In the genomic region with DNA sequence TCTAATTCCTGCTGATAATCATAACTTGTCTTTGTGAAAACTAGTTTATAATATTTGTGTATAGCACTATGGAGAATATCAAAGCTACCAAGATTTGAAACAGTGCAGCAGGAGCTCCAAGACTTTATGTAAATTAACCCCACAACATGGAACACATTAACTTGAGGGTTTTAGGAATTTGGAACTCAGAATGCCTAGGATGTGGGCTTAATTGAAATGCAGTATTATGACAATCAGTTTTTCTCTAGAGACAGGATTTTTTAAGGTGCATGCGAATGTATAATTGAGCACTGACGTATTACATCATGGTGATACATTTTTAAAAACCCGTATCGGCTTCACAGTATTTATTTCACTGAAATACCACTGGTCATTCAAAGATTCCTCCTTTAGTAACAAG, we compare ENCODE assay signal across 14 cellular contexts.
DNase-seq lines count a peak whose midpoint lies in the region; ATAC-seq, FAIRE-seq and TF ChIP-seq lines count a peak whose summit lies in the region.
"Had no signal": no experiment of that assay in that cellular context is flagged by ENCODE, and none has a peak within 500 bp of the region (broad histone marks: within the 10 kb centered on the region; RNA-seq: fewer than 3 reads in every experiment).

No MANE protein-coding gene starts in this region.

- TF ChIP-seq CTCF in AG09319 (IDR thresholded peaks at IDR 0.05; ENCODE audit: low read depth, low read length) (no peak), astrocyte (IDR thresholded peaks at IDR 0.05; ENCODE audit: insufficient read depth, low read depth, low read length) (no peak)

- no peak for ATAC-seq in activated naive CD8-positive, alpha-beta T cell treated with anti-CD3 and anti-CD28 coated beads, Interleukin-2, amount 50 U/mL, for 24 hours
- ATAC-seq in left ventricle myocardium superior = no peak
- ATAC-seq in HG03342 (IDR thresholded peaks at IDR 0.05; ENCODE audit: unreplicated experiment) = no peak
- ATAC-seq: HCT116 had no signal

- no peaks in the 10 kb centered on the region for H3K36me3 ChIP-seq in astrocyte (ENCODE audit: insufficient read depth, low read length)
- H3K36me3 ChIP-seq: BLaER1 had no signal

- no peak overlapping the region for H2AFZ ChIP-seq in astrocyte (ENCODE audit: low read depth, low read length)

- no peaks in the 10 kb centered on the region for H3K36me3 Mint-ChIP-seq in astrocyte (ENCODE audit: low read depth, unreplicated experiment)
- H3K36me3 Mint-ChIP-seq in activated naive CD8-positive, alpha-beta T cell treated with anti-CD3 and anti-CD28 coated beads, Interleukin-2, amount 50 U/mL, for 24 hours (ENCODE audit: low read depth) = no peaks in the 10 kb centered on the region
- H3K36me3 Mint-ChIP-seq: CD8-positive, alpha-beta memory T cell; IgD-negative memory B cell had no signal

- FAIRE-seq in astrocyte (lab: Jason Lieb, UNC) = no peak

- no peaks in the 10 kb centered on the region for H3K4me1 Mint-ChIP-seq in astrocyte (ENCODE audit: low read depth, unreplicated experiment)
- H3K4me1 Mint-ChIP-seq in activated naive CD8-positive, alpha-beta T cell treated with anti-CD3 and anti-CD28 coated beads, Interleukin-2, amount 50 U/mL, for 24 hours = no peaks in the 10 kb centered on the region
- H3K4me1 Mint-ChIP-seq: CD8-positive, alpha-beta memory T cell; IgD-negative memory B cell had no signal

- no peaks in the 10 kb centered on the region for H3K27me3 Mint-ChIP-seq in astrocyte (ENCODE audit: low read depth, unreplicated experiment)
- H3K27me3 Mint-ChIP-seq in activated naive CD8-positive, alpha-beta T cell treated with anti-CD3 and anti-CD28 coated beads, Interleukin-2, amount 50 U/mL, for 24 hours = no peaks in the 10 kb centered on the region
- H3K27me3 Mint-ChIP-seq: CD8-positive, alpha-beta memory T cell; IgD-negative memory B cell had no signal

- intact Hi-C loops in left ventricle myocardium superior (cut with micrococcal nuclease) = no loop called here

- no peak overlapping the region for H3K4me3 Mint-ChIP-seq in astrocyte (ENCODE audit: unreplicated experiment)
- no peak overlapping the region for H3K4me3 Mint-ChIP-seq in activated naive CD8-positive, alpha-beta T cell treated with anti-CD3 and anti-CD28 coated beads, Interleukin-2, amount 50 U/mL, for 24 hours
- H3K4me3 Mint-ChIP-seq: CD8-positive, alpha-beta memory T cell; IgD-negative memory B cell had no signal

- H4K20me1 ChIP-seq in astrocyte (ENCODE audit: insufficient read depth, low read length) = no peaks in the 10 kb centered on the region
- H4K20me1 ChIP-seq: BLaER1 had no signal

- no peaks in the 10 kb centered on the region for H3K9me3 ChIP-seq in astrocyte (ENCODE audit: insufficient read depth, low read depth, low read length)
- H3K9me3 ChIP-seq: BLaER1, Caco-2 had no signal

- H3K27me3 ChIP-seq in astrocyte (ENCODE audit: insufficient read depth, low read length) = no peaks in the 10 kb centered on the region
- H3K27me3 ChIP-seq: BLaER1 had no signal

- H3K9ac ChIP-seq in astrocyte (ENCODE audit: low read length) = no peak overlapping the region
- H3K9ac ChIP-seq: BLaER1 had no signal

- no peaks in the 10 kb centered on the region for H3K4me1 ChIP-seq in astrocyte (ENCODE audit: insufficient read depth, low read length)
- H3K4me1 ChIP-seq: BLaER1, Caco-2 had no signal

- DNase-seq in AG09319 (ENCODE audit: extremely low read depth, low read depth) = peak; percentile 1
- DNase-seq in GM04504 (ENCODE audit: low read depth) = peak; percentile 25
- DNase-seq in astrocyte (ENCODE audit: low read depth) = peak; percentile 5
- DNase-seq in fibroblast of peridontal ligament (ENCODE audit: extremely low read depth) = peak; percentile 21
- no peak for DNase-seq in activated naive CD8-positive, alpha-beta T cell treated with anti-CD3 and anti-CD28 coated beads, Interleukin-2, amount 50 U/mL, for 24 hours
- DNase-seq in left ventricle myocardium superior = no peak
- DNase-seq: Caco-2; CD8-positive, alpha-beta memory T cell; DND-41; GDM1 had no signal

- no peak overlapping the region for H3K27ac ChIP-seq in astrocyte (ENCODE audit: low read depth, low read length)
- H3K27ac ChIP-seq: BLaER1 had no signal

- H3K4me3 ChIP-seq in astrocyte (ENCODE audit: insufficient read depth, low read depth, low read length) = no peak overlapping the region
- H3K4me3 ChIP-seq: BLaER1 had no signal

- no peak overlapping the region for H3K4me2 ChIP-seq in astrocyte (ENCODE audit: low read length)
- H3K4me2 ChIP-seq: BLaER1 had no signal

- no peaks in the 10 kb centered on the region for H3K79me2 ChIP-seq in astrocyte (ENCODE audit: insufficient read depth, low read length)

- no peaks in the 10 kb centered on the region for H3K9me3 Mint-ChIP-seq in astrocyte (ENCODE audit: unreplicated experiment)
- H3K9me3 Mint-ChIP-seq in activated naive CD8-positive, alpha-beta T cell treated with anti-CD3 and anti-CD28 coated beads, Interleukin-2, amount 50 U/mL, for 24 hours = no peaks in the 10 kb centered on the region

- no peak overlapping the region for H3K27ac Mint-ChIP-seq in astrocyte (ENCODE audit: unreplicated experiment)
- H3K27ac Mint-ChIP-seq in activated naive CD8-positive, alpha-beta T cell treated with anti-CD3 and anti-CD28 coated beads, Interleukin-2, amount 50 U/mL, for 24 hours = no peak overlapping the region
- H3K27ac Mint-ChIP-seq: CD8-positive, alpha-beta memory T cell; IgD-negative memory B cell had no signal

Comparison
In these comparisons a context has a peak if more than half of its experiments do, and no peak if none do; other contexts are left out.
1. DNase-seq: peak in AG09319 (single experiment), GM04504 (single experiment), astrocyte (single experiment) and fibroblast of peridontal ligament (single experiment); none in activated naive CD8-positive, alpha-beta T cell treated with anti-CD3 and anti-CD28 coated beads, Interleukin-2, amount 50 U/mL, for 24 hours (single experiment) and left ventricle myocardium superior (single experiment).